25 cellular contexts compared by ENCODE assay signal in the genomic region with DNA sequence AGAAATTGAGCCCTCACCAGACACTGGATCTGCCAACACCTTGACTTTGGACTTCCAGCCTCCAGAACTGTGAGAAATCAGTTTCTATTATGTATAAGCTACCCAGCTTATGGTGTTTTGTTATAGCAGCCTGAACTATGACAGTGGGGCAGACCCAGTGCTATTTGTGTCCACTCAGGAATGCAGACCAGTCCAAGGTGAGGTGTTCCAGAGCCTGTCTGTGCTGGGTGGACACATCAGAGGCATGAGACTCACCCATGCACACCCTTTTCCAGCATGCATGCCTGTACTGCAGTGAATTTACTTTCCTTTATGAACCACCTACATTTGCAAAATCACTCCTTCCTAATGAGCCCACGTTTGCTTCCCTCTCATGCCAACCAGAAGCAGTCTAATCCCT.
"Had no signal": no experiment of that assay in that cellular context is flagged by ENCODE, and none has a peak within 500 bp of the region (broad histone marks: within the 10 kb centered on the region; RNA-seq: fewer than 3 reads in every experiment).

No MANE protein-coding gene starts in this region.

- H3K27me3 Mint-ChIP-seq: stimulated activated naive CD8-positive, alpha-beta T cell treated with anti-CD3 and anti-CD28 coated beads, Interleukin-15, amount 100 ng/mL, for 72 hours had no signal

- H3K4me1 ChIP-seq: esophagus squamous epithelium, upper lobe of right lung had no signal

- DNase-seq: activated CD4-positive, alpha-beta T cell treated with anti-CD3 and anti-CD28 coated beads for 48 hours; activated CD4-positive, alpha-beta T cell treated with anti-CD3 and anti-CD28 coated beads, Interleukin-2, amount 50 U/mL, for 48 hours; activated CD8-positive, alpha-beta memory T cell treated with anti-CD3 and anti-CD28 coated beads, Interleukin-2, amount 50 U/mL, for 4 hours; activated gamma-delta T cell treated with Interleukin-2 at 50 U/mL for 16 hours; activated naive CD4-positive, alpha-beta T cell treated with anti-CD3 and anti-CD28 coated beads, Interleukin-2, amount 50 U/mL, for 16 hours; activated T-cell treated with anti-CD3 and anti-CD28 coated beads, Interleukin-2, amount 50 U/mL, for 1 hour; amniotic stem cell; esophagus squamous epithelium; foreskin melanocyte; left cardiac atrium; naive B cell; nephron progenitor cell; small intestine; stimulated activated CD4-positive, alpha-beta T cell treated with anti-CD3 and anti-CD28 coated beads, Interleukin-4, amount 100 ng/mL, for 24 hours; stimulated activated naive CD8-positive, alpha-beta T cell treated with anti-CD3 and anti-CD28 coated beads, Interleukin-15, amount 100 ng/mL, for 72 hours; substantia nigra; T-helper 9 cell; upper lobe of right lung had no signal

- H2AFZ ChIP-seq: hepatocyte had no signal

- H3K36me3 Mint-ChIP-seq: mesothelial cell of epicardium; naive B cell; stimulated activated effector memory CD8-positive, alpha-beta T cell treated with anti-CD3 and anti-CD28 coated beads, Interleukin-12 subunit alpha, Interleukin-12 subunit beta, amount 100 ng/mL, for 72 hours had no signal

- H3K4me2 ChIP-seq: hepatocyte had no signal

- H3K4me3 Mint-ChIP-seq: central memory CD8-positive, alpha-beta T cell; dendritic cell treated with granulocyte-macrophage colony-stimulating factor and Interleukin-4, amounts not matched to agents 40 ng/mL and 50 ng/mL, for 4 days; endodermal cell; mesothelial cell of epicardium; nephron progenitor cell; stimulated activated effector memory CD8-positive, alpha-beta T cell treated with anti-CD3 and anti-CD28 coated beads, Interleukin-12 subunit alpha, Interleukin-12 subunit beta, amount 100 ng/mL, for 72 hours; stimulated activated naive CD8-positive, alpha-beta T cell treated with anti-CD3 and anti-CD28 coated beads, Interleukin-15, amount 100 ng/mL, for 72 hours had no signal

- H3K9me3 Mint-ChIP-seq: central memory CD8-positive, alpha-beta T cell; dendritic cell treated with granulocyte-macrophage colony-stimulating factor and Interleukin-4, amounts not matched to agents 40 ng/mL and 50 ng/mL, for 4 days; endodermal cell; mesothelial cell of epicardium; nephron progenitor cell; stimulated activated effector memory CD8-positive, alpha-beta T cell treated with anti-CD3 and anti-CD28 coated beads, Interleukin-12 subunit alpha, Interleukin-12 subunit beta, amount 100 ng/mL, for 72 hours; stimulated activated naive CD8-positive, alpha-beta T cell treated with anti-CD3 and anti-CD28 coated beads, Interleukin-15, amount 100 ng/mL, for 72 hours had no signal

- H3K36me3 ChIP-seq: esophagus squamous epithelium, upper lobe of right lung had no signal

- H3K27ac Mint-ChIP-seq: dendritic cell treated with granulocyte-macrophage colony-stimulating factor and Interleukin-4, amounts not matched to agents 40 ng/mL and 50 ng/mL, for 4 days; endodermal cell; mesothelial cell of epicardium; nephron progenitor cell; stimulated activated effector memory CD8-positive, alpha-beta T cell treated with anti-CD3 and anti-CD28 coated beads, Interleukin-12 subunit alpha, Interleukin-12 subunit beta, amount 100 ng/mL, for 72 hours; stimulated activated naive CD8-positive, alpha-beta T cell treated with anti-CD3 and anti-CD28 coated beads, Interleukin-15, amount 100 ng/mL, for 72 hours had no signal

- H3K27ac ChIP-seq: esophagus squamous epithelium, hepatocyte, upper lobe of right lung, VCaP had no signal

- H3K27me3 ChIP-seq: hepatocyte, upper lobe of right lung had no signal

- H3K9me3 ChIP-seq: esophagus squamous epithelium, upper lobe of right lung had no signal

- H3K4me1 Mint-ChIP-seq: central memory CD8-positive, alpha-beta T cell; naive B cell; stimulated activated effector memory CD8-positive, alpha-beta T cell treated with anti-CD3 and anti-CD28 coated beads, Interleukin-12 subunit alpha, Interleukin-12 subunit beta, amount 100 ng/mL, for 72 hours; stimulated activated naive CD8-positive, alpha-beta T cell treated with anti-CD3 and anti-CD28 coated beads, Interleukin-15, amount 100 ng/mL, for 72 hours had no signal

- H3K79me2 ChIP-seq: hepatocyte had no signal

- H3K4me3 ChIP-seq: esophagus squamous epithelium, hepatocyte, upper lobe of right lung had no signal
